ENCODE assay signal across 10 cellular contexts in the genomic region with DNA sequence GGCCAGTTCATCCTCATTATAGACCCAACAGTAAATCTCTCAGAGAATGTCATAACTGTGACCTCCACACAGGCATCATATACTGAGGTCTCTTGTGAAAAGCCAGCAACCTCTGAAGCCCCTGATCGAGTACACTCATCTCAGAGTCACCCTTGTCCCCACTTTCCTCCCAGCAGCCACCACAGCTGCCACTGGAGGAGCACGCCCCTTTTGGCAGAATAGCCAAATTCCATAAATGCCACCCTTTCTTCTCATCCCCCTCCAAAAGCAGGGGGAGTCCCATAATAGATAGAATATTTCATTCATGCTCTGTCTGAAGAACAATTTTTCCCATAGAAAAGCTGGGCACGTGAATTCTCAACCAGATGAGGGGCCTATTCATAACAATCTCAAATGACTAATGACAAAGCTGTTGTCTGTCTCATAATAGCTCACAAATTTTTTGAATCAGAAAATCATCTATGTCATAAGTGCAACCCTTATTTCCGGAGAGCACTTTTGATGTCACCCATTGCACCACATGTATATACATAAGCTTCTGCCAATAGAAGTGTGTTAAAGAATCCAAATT. TPM values are rescaled to one million over a fixed set of nuclear protein-coding genes. Genes with fewer than 3 reads are reported as not detected.
DNase-seq lines count a peak whose midpoint lies in the region; ATAC-seq and TF ChIP-seq lines count a peak whose summit lies in the region.
"Had no signal": no experiment of that assay in that cellular context is flagged by ENCODE, and none has a peak within 500 bp of the region (broad histone marks: within the 10 kb centered on the region; RNA-seq: fewer than 3 reads in every experiment).

No MANE protein-coding gene starts in this region.

- DNase-seq in activated T-cell treated with anti-CD3 and anti-CD28 coated beads, Interleukin-2, amount 50 U/mL, for 4 hours, result no peak
- DNase-seq in activated T-cell treated with anti-CD3 and anti-CD28 coated beads, Interleukin-2, amount 50 U/mL, for 1 hour, result no peak
- DNase-seq in heart right ventricle (peak in 1 of 2 donors; percentile 17), superior temporal gyrus (ENCODE audit: extremely low spot score) (peak; percentile 97), cerebellar nuclear complex (lab: John Stamatoyannopoulos, UW) (no peak), Kasumi-1 (lab: John Stamatoyannopoulos, UW) (no peak), NCI-H1105 treated with DMSO at 0.1 percent for 48 hours (lab: John Stamatoyannopoulos, UW) (no peak)
- DNase-seq: amniotic stem cell, NCI-H446 treated with DMSO at 0.1 percent for 48 hours had no signal

- no peak overlapping the region for H3K4me3 Mint-ChIP-seq in activated T-cell treated with anti-CD3 and anti-CD28 coated beads, Interleukin-2, amount 50 U/mL, for 4 hours

- intact Hi-C loops in heart right ventricle (cut with DNase I), result loop anchor here in 3 of 10 donors (5.0 kb wide), 2 partner anchors 36 to 46 kb away; partner anchors contain the start of gene SGMS1 (in 1 of the 3)

- peaks cover 0 to 67% (median 48%) of the 10 kb centered on the region in 9 donors for H3K4me1 ChIP-seq in heart right ventricle

- H3K4me3 ChIP-seq in heart right ventricle, result no peak overlapping the region

- TF ChIP-seq CTCF in VCaP (conservative IDR thresholded peaks at IDR 0.05), result no peak
- TF ChIP-seq CTCF in heart right ventricle (IDR thresholded peaks at IDR 0.05), result no peak

- no peaks in the 10 kb centered on the region for H3K9me3 Mint-ChIP-seq in activated T-cell treated with anti-CD3 and anti-CD28 coated beads, Interleukin-2, amount 50 U/mL, for 4 hours

- WGBS in heart right ventricle, 2 donors, result 48 to 68% methylated on average over 4 of the region's 4 CpGs

- peaks cover 0 to 4% (median 0%) of the 10 kb centered on the region in 11 donors for H3K9me3 ChIP-seq in heart right ventricle

- H3K27ac ChIP-seq in VCaP, result peak overlapping the region; percentile 100
- H3K27ac ChIP-seq in heart right ventricle, result peak overlapping the region in 7 of 10 donors; percentile 31 to 81 (median 69)

- peaks cover 82% of the 10 kb centered on the region for H3K4me1 Mint-ChIP-seq in activated T-cell treated with anti-CD3 and anti-CD28 coated beads, Interleukin-2, amount 50 U/mL, for 4 hours (ENCODE audit: low read depth)

- H3K36me3 ChIP-seq in heart right ventricle, result no peaks in the 10 kb centered on the region

- peak; percentile 51 to 66 for ATAC-seq in activated T-cell treated with anti-CD3 and anti-CD28 coated beads, Interleukin-2, amount 50 U/mL, for 4 hours
- peak in 7 of 8 donors; percentile 11 to 70 (median 44) for ATAC-seq in heart right ventricle

- H3K27me3 Mint-ChIP-seq in activated T-cell treated with anti-CD3 and anti-CD28 coated beads, Interleukin-2, amount 50 U/mL, for 4 hours (ENCODE audit: low read depth), result no peaks in the 10 kb centered on the region

- no peaks in the 10 kb centered on the region for H3K27me3 ChIP-seq in heart right ventricle

- H3K36me3 Mint-ChIP-seq in activated T-cell treated with anti-CD3 and anti-CD28 coated beads, Interleukin-2, amount 50 U/mL, for 4 hours (ENCODE audit: insufficient read depth), result peaks cover 17% of the 10 kb centered on the region

RNA-seq across cellular contexts. Expression of gene SGMS1, which starts 47.4 kb away (rescaled TPM):
- 10 to 100 TPM; 10.6 to 16.5 (median 14.1) TPM for total RNA-seq in activated T-cell treated with anti-CD3 and anti-CD28 coated beads, Interleukin-2, amount 50 U/mL, for 4 hours
- 10 to 100 TPM; 14.2 to 24.3 (median 19.3) TPM for total RNA-seq in heart right ventricle
- polyA plus RNA-seq in heart right ventricle, result 10 to 100 TPM in 1 of 2 donors, 1 to 10 TPM in 1; 7.3 to 13.1 TPM
